In the genomic region with DNA sequence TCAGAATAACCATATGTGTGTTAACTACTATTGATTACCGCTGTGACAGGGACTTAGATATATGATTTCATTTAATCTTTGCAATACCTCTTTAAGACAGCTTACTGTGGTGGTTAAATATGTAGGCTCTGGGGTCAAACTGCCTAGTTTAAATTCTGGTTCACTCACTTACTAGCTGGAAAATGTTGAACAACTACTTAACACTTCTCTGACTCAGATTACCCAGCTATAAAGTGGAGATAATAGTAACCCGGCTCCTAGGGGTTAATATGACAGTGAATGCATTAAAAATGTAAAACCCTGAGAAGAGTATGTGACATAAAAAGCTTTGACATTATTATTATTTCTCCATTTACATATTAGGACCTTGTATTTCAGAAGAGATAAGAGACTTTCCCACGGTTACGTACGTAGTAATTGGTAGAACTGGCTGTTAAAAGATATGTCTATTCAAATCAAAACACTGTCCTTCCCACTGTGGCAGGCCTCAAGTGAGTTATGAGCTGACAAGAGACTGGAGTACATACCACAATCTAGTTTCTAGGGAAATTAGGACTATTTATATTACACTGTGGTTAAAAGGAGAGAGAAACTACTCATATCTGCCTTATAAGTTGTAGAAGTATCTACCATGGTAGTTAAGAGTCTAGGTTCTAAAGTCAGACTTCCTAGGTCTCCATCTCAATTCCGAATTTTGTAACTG, we compare ENCODE assay signal across 10 cellular contexts. TPM values are rescaled to one million over a fixed set of nuclear protein-coding genes. Genes with fewer than 3 reads are reported as not detected.
A peak's percentile ranks its signal among the peaks of the same experiment; 100 is the strongest.
DNase-seq lines count a peak whose midpoint lies in the region; ATAC-seq and TF ChIP-seq lines count a peak whose summit lies in the region.
"Had no signal": no experiment of that assay in that cellular context is flagged by ENCODE, and none has a peak within 500 bp of the region (broad histone marks: within the 10 kb centered on the region; RNA-seq: fewer than 3 reads in every experiment).

No MANE protein-coding gene starts in this region.

- H3K9ac ChIP-seq in smooth muscle cell (ENCODE audit: low read depth), result no peak overlapping the region

- H3K4me1 ChIP-seq in smooth muscle cell (ENCODE audit: low read depth), result peaks cover 12% of the 10 kb centered on the region

- H3K9me3 Mint-ChIP-seq in activated CD8-positive, alpha-beta T cell treated with anti-CD3 and anti-CD28 coated beads for 36 hours, result no peaks in the 10 kb centered on the region
- no peaks in the 10 kb centered on the region for H3K9me3 Mint-ChIP-seq in activated CD8-positive, alpha-beta T cell treated with anti-CD3 and anti-CD28 coated beads, Interleukin-2, amount 10 ng/mL, durations not matched to agents 7 days and 5 days (ENCODE audit: insufficient read depth)
- H3K9me3 Mint-ChIP-seq: naive B cell had no signal

- peak; percentile 55 for DNase-seq in activated CD8-positive, alpha-beta T cell treated with anti-CD3 and anti-CD28 coated beads for 36 hours
- no peak for DNase-seq in activated CD8-positive, alpha-beta T cell treated with anti-CD3 and anti-CD28 coated beads, Interleukin-2, amount 10 ng/mL, durations not matched to agents 7 days and 5 days
- DNase-seq in smooth muscle cell (lab: John Stamatoyannopoulos, UW; ENCODE audit: unreplicated experiment) (no peak), NCI-H1417 treated with DMSO at 0.1 percent for 48 hours (lab: John Stamatoyannopoulos, UW) (no peak), NCI-H2107 treated with DMSO at 0.1 percent for 48 hours (lab: John Stamatoyannopoulos, UW; ENCODE audit: unreplicated experiment) (no peak)
- DNase-seq in activated CD8-positive, alpha-beta memory T cell treated with anti-CD3 and anti-CD28 coated beads for 24 hours, result no peak
- DNase-seq: naive B cell, PC-3 had no signal

- H3K4me1 Mint-ChIP-seq in activated CD8-positive, alpha-beta T cell treated with anti-CD3 and anti-CD28 coated beads for 36 hours (ENCODE audit: low read depth), result peaks cover 16% of the 10 kb centered on the region
- H3K4me1 Mint-ChIP-seq in activated CD8-positive, alpha-beta T cell treated with anti-CD3 and anti-CD28 coated beads, Interleukin-2, amount 10 ng/mL, durations not matched to agents 7 days and 5 days (ENCODE audit: low read depth), result peaks cover 11% of the 10 kb centered on the region

- peaks cover 12% of the 10 kb centered on the region for H3F3A ChIP-seq in smooth muscle cell (ENCODE audit: low read depth)

- no peak for TF ChIP-seq CTCF in activated CD8-positive, alpha-beta T cell treated with anti-CD3 and anti-CD28 coated beads for 36 hours (IDR thresholded peaks at IDR 0.05)
- TF ChIP-seq CTCF in smooth muscle cell (IDR thresholded peaks at IDR 0.05; ENCODE audit: borderline replicate concordance, insufficient read depth, poor library complexity, severe bottlenecking), result no peak

- 30% methylated on average over 6 of the region's 6 CpGs for WGBS in smooth muscle cell (ENCODE audit: low lambda C conversion rate)

- peak overlapping the region; percentile 48 for H3K4me2 ChIP-seq in smooth muscle cell

- CTCF ChIA-PET in activated CD8-positive, alpha-beta T cell treated with anti-CD3 and anti-CD28 coated beads for 36 hours (lab: Charles Lee), result interaction anchor here (0.6 to 6.7 kb wide), 8 partner anchors 12 to 594 kb away, joined by 3 to 56 read pairs (median 3); no protein-coding TSS in a partner anchor
- CTCF ChIA-PET in activated CD8-positive, alpha-beta T cell treated with anti-CD3 and anti-CD28 coated beads, Interleukin-2, amount 10 ng/mL, durations not matched to agents 7 days and 5 days (lab: Charles Lee), result interaction anchor here (0.7 to 4.2 kb wide), 6 partner anchors 82 to 595 kb away, joined by 3 to 21 read pairs (median 4); no protein-coding TSS in a partner anchor

- H3K4me3 ChIP-seq in smooth muscle cell, result no peak overlapping the region

- H3K27ac ChIP-seq in smooth muscle cell (ENCODE audit: low read depth), result peak overlapping the region; percentile 23

- no peak overlapping the region for H2AFZ ChIP-seq in smooth muscle cell (ENCODE audit: low read depth)

- peaks cover 20% of the 10 kb centered on the region for H3K27me3 Mint-ChIP-seq in activated CD8-positive, alpha-beta T cell treated with anti-CD3 and anti-CD28 coated beads for 36 hours
- H3K27me3 Mint-ChIP-seq in activated CD8-positive, alpha-beta T cell treated with anti-CD3 and anti-CD28 coated beads, Interleukin-2, amount 10 ng/mL, durations not matched to agents 7 days and 5 days (ENCODE audit: low read depth), result peaks cover 25% of the 10 kb centered on the region

- H3K27me3 ChIP-seq in smooth muscle cell (ENCODE audit: low read depth), result no peaks in the 10 kb centered on the region

- intact Hi-C loops in activated CD8-positive, alpha-beta T cell treated with anti-CD3 and anti-CD28 coated beads for 36 hours (cut with micrococcal nuclease), result loop anchor here (5.0 kb wide), 1 partner anchor 85 kb away; no protein-coding TSS in a partner anchor

- H3K9me3 ChIP-seq in smooth muscle cell (replicated peaks; ENCODE audit: low read depth), result no peaks in the 10 kb centered on the region

- no peaks in the 10 kb centered on the region for H3K36me3 ChIP-seq in smooth muscle cell (ENCODE audit: low read depth)

- POLR2A ChIA-PET in activated CD8-positive, alpha-beta T cell treated with anti-CD3 and anti-CD28 coated beads for 36 hours (lab: Charles Lee), result no interaction called here
- POLR2A ChIA-PET in activated CD8-positive, alpha-beta T cell treated with anti-CD3 and anti-CD28 coated beads, Interleukin-2, amount 10 ng/mL, durations not matched to agents 7 days and 5 days (lab: Charles Lee), result interaction anchor here (0.6 kb wide), 1 partner anchor 98 kb away, joined by 4 read pairs; no protein-coding TSS in a partner anchor

- ATAC-seq in activated CD8-positive, alpha-beta T cell treated with anti-CD3 and anti-CD28 coated beads for 36 hours, result peak; percentile 10
- no peak for ATAC-seq in activated CD8-positive, alpha-beta T cell treated with anti-CD3 and anti-CD28 coated beads, Interleukin-2, amount 10 ng/mL, durations not matched to agents 7 days and 5 days
- peak; percentile 76 for ATAC-seq in GM21717 (IDR thresholded peaks at IDR 0.05; ENCODE audit: unreplicated experiment)
- peak; percentile 59 for ATAC-seq in HG03354 (IDR thresholded peaks at IDR 0.05; ENCODE audit: poor library complexity, severe bottlenecking, unreplicated experiment)
- ATAC-seq: PC-3 had no signal

- H3K27ac Mint-ChIP-seq in activated CD8-positive, alpha-beta T cell treated with anti-CD3 and anti-CD28 coated beads for 36 hours, result no peak overlapping the region
- no peak overlapping the region for H3K27ac Mint-ChIP-seq in activated CD8-positive, alpha-beta T cell treated with anti-CD3 and anti-CD28 coated beads, Interleukin-2, amount 10 ng/mL, durations not matched to agents 7 days and 5 days
- H3K27ac Mint-ChIP-seq: naive B cell had no signal

- no peaks in the 10 kb centered on the region for H3K36me3 Mint-ChIP-seq in activated CD8-positive, alpha-beta T cell treated with anti-CD3 and anti-CD28 coated beads for 36 hours (ENCODE audit: low read depth)
- no peaks in the 10 kb centered on the region for H3K36me3 Mint-ChIP-seq in activated CD8-positive, alpha-beta T cell treated with anti-CD3 and anti-CD28 coated beads, Interleukin-2, amount 10 ng/mL, durations not matched to agents 7 days and 5 days (ENCODE audit: low read depth)
- H3K36me3 Mint-ChIP-seq: naive B cell had no signal

- no peak overlapping the region for H3K4me3 Mint-ChIP-seq in activated CD8-positive, alpha-beta T cell treated with anti-CD3 and anti-CD28 coated beads for 36 hours
- H3K4me3 Mint-ChIP-seq in activated CD8-positive, alpha-beta T cell treated with anti-CD3 and anti-CD28 coated beads, Interleukin-2, amount 10 ng/mL, durations not matched to agents 7 days and 5 days, result no peak overlapping the region
- H3K4me3 Mint-ChIP-seq: naive B cell had no signal

- no peaks in the 10 kb centered on the region for H3K79me2 ChIP-seq in smooth muscle cell (ENCODE audit: low read depth)

- no peaks in the 10 kb centered on the region for H4K20me1 ChIP-seq in smooth muscle cell (ENCODE audit: low read depth)

RNA-seq across cellular contexts. Expression of gene PLCB1, which starts 4.4 kb away (rescaled TPM):
- 1 to 10 TPM; 3.1 to 3.6 TPM for total RNA-seq in activated CD8-positive, alpha-beta T cell treated with anti-CD3 and anti-CD28 coated beads for 36 hours
- 1 to 10 TPM in 1 of 2 experiments, under 1 TPM in 1; 0.63 to 1.5 TPM for total RNA-seq in activated CD8-positive, alpha-beta T cell treated with anti-CD3 and anti-CD28 coated beads, Interleukin-2, amount 10 ng/mL, durations not matched to agents 7 days and 5 days
- total RNA-seq in smooth muscle cell, result 17.9 and 25.3 TPM in 2 replicates
- 4.7 and 5.9 TPM in 2 replicates for polyA plus RNA-seq in smooth muscle cell
